In the genomic region with DNA sequence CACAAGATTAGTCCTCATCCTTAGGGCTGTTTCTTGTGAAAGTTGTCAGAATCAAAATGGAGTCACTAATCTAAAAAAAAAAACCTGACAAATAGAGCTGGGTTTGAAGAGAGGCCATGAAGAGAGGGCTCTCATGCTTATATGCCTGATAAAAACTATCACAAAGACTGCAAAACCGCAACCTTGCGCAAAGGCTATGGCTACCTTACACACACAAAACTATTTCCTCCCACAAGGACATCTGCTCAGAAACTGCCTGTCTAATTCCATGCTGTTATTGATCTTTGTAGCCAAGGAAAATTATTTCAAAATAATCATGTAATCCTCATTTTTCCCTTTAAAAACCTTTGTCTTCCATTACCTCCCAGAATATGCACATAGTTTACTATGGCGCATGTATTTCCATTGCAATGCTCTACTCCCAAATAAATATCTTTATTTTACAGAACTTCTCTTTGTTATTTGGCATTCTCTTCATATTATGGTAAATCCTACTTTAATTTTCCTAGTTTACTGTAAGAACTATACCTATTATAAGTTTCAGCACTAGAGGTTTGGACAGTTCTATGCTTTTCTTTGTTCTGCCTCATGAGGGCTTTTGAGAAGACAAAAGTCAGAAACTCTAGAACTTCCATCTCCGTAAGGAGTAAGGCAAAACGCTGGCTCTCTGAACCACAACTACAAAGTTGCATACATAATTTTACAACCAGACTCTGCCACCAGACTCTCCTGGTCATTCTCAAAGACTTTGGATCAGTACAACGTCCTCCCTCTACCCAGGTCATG, we compare ENCODE assay signal across 11 cellular contexts. TPM values are rescaled to one million over a fixed set of nuclear protein-coding genes. Genes with fewer than 3 reads are reported as not detected.
DNase-seq lines count a peak whose midpoint lies in the region; ATAC-seq, FAIRE-seq and TF ChIP-seq lines count a peak whose summit lies in the region.
"Had no signal": no experiment of that assay in that cellular context is flagged by ENCODE, and none has a peak within 500 bp of the region (broad histone marks: within the 10 kb centered on the region; RNA-seq: fewer than 3 reads in every experiment).

No MANE protein-coding gene starts in this region.

- RAD21 ChIA-PET in GM12878 (lab: Charles Lee; ENCODE audit: unreplicated experiment) = no interaction called here

- no peak overlapping the region for H4K8ac ChIP-seq in mesenchymal stem cell (ENCODE audit: low read length)

- H3K27me3 ChIP-seq in GM23248 (replicated peaks; ENCODE audit: insufficient read depth) = peaks cover 6% of the 10 kb centered on the region
- H3K27me3 ChIP-seq in GM12878 (replicated peaks in 1 of 2; ENCODE audit: control insufficient read depth in 2 of 2, insufficient read depth in 2 of 2, low read length in 1 of 2) = no peaks in the 10 kb centered on the region; a peak in 1 of 4 replicates
- peaks cover 29 to 57% of the 10 kb centered on the region in 2 experiments for H3K27me3 ChIP-seq in mesenchymal stem cell (ENCODE audit: control insufficient read depth in 1 of 2, insufficient read depth in 1 of 2, low read length in 2 of 2)
- H3K27me3 ChIP-seq: uterus had no signal

- H3K79me2 ChIP-seq in GM23248 (ENCODE audit: insufficient read depth) = no peaks in the 10 kb centered on the region
- H3K79me2 ChIP-seq in GM12878 (ENCODE audit: control insufficient read depth, insufficient read depth, low read length) = no peaks in the 10 kb centered on the region

- H3K9ac ChIP-seq in GM23248 = no peak overlapping the region
- no peak overlapping the region for H3K9ac ChIP-seq in GM12878 (ENCODE audit: control insufficient read depth, insufficient read depth, low read length)
- H3K9ac ChIP-seq in mesenchymal stem cell (ENCODE audit: low read length) = no peak overlapping the region

- CTCF ChIA-PET in GM12878 (lab: Yijun Ruan, JAX) = no interaction called here

- SMC1A ChIA-PET in GM12878 (lab: Charles Lee; ENCODE audit: uncharacterized antibody, unreplicated experiment) = no interaction called here

- no peak for TF ChIP-seq EP300 in GM12878 (IDR thresholded peaks at IDR 0.05; ENCODE audit: borderline replicate concordance in 1 of 2, control insufficient read depth in 1 of 2, low read depth in 2 of 2, low read length in 2 of 2)

- no peak overlapping the region for H4K91ac ChIP-seq in mesenchymal stem cell (ENCODE audit: low read length)

- H3K4me3 ChIP-seq in GM23248 (no peak overlapping the region), GM12878 (no peak overlapping the region), mesenchymal stem cell (ENCODE audit: insufficient read depth in 1 of 2, low read depth in 1 of 2, low read length in 2 of 2) (no peak overlapping the region)
- H3K4me3 ChIP-seq: uterus had no signal

- no peak overlapping the region for H2BK120ac ChIP-seq in mesenchymal stem cell (ENCODE audit: low read depth, low read length)

- TF ChIP-seq RAD21 in GM12878 (IDR thresholded peaks at IDR 0.05; ENCODE audit: insufficient read depth, low read depth, low read length) = no peak

- H3K4me1 ChIP-seq in GM23248 (ENCODE audit: insufficient read depth) (no peaks in the 10 kb centered on the region), GM12878 (ENCODE audit: control insufficient read depth, insufficient read depth, low read length) (no peaks in the 10 kb centered on the region), mesenchymal stem cell (ENCODE audit: control insufficient read depth, insufficient read depth, low read depth, low read length) (no peaks in the 10 kb centered on the region)
- H3K4me1 ChIP-seq: uterus had no signal

- H3K4ac ChIP-seq in mesenchymal stem cell (ENCODE audit: low read depth in 1 of 2, low read length in 2 of 2) = no peak overlapping the region

- no peaks in the 10 kb centered on the region for H3K79me1 ChIP-seq in mesenchymal stem cell (replicated peaks; ENCODE audit: low read length, poor library complexity, severe bottlenecking)

- H2BK12ac ChIP-seq in mesenchymal stem cell (ENCODE audit: low read length in 2 of 2) = no peak overlapping the region

- no peak overlapping the region for H2BK5ac ChIP-seq in mesenchymal stem cell (ENCODE audit: low read depth, low read length, poor library complexity, severe bottlenecking)

- no peak overlapping the region for H3K4me3 Mint-ChIP-seq in activated T-helper 17 cell treated with anti-CD3 and anti-CD28 coated beads, Interleukin-2, amount 50 U/mL, for 72 hours

- H2AFZ ChIP-seq in GM23248 (no peak overlapping the region), GM12878 (ENCODE audit: control insufficient read depth, low read depth, low read length) (no peak overlapping the region), mesenchymal stem cell (ENCODE audit: low read depth, low read length) (no peak overlapping the region)

- no peak overlapping the region for H3K4me2 ChIP-seq in GM23248 (ENCODE audit: unreplicated experiment)
- no peak overlapping the region for H3K4me2 ChIP-seq in GM12878 (ENCODE audit: control insufficient read depth, insufficient read depth)
- no peak overlapping the region for H3K4me2 ChIP-seq in mesenchymal stem cell (ENCODE audit: low read length, poor library complexity, severe bottlenecking)

- H3K14ac ChIP-seq in mesenchymal stem cell (ENCODE audit: low read length in 2 of 2) = no peak overlapping the region

- no peak overlapping the region for H3K23ac ChIP-seq in mesenchymal stem cell (ENCODE audit: low read length in 2 of 2)

- in situ Hi-C loops in GM23248 (cut with MboI) (no loop called here), GM12878 (cut with MboI) (no loop called here)

- intact Hi-C loops in GM12878 (cut with micrococcal nuclease; ENCODE audit: unreplicated experiment) (no loop called here), posterior vena cava (cut with DNase I) (no loop called here)

- no peak overlapping the region for H3K18ac ChIP-seq in mesenchymal stem cell (ENCODE audit: low read depth in 1 of 2, low read length in 2 of 2)

- H3K36me3 ChIP-seq in GM23248 (ENCODE audit: low read depth) (no peaks in the 10 kb centered on the region), GM12878 (ENCODE audit: control insufficient read depth in 2 of 2, insufficient read depth in 2 of 2, low read length in 1 of 2) (no peaks in the 10 kb centered on the region), mesenchymal stem cell (ENCODE audit: control insufficient read depth in 1 of 2, insufficient read depth in 2 of 2, low read depth in 1 of 2, low read length in 2 of 2) (no peaks in the 10 kb centered on the region)
- H3K36me3 ChIP-seq: uterus had no signal

- no peak overlapping the region for H2BK15ac ChIP-seq in mesenchymal stem cell (ENCODE audit: low read depth, poor library complexity, severe bottlenecking)

- H3K9me3 Mint-ChIP-seq in activated T-helper 17 cell treated with anti-CD3 and anti-CD28 coated beads, Interleukin-2, amount 50 U/mL, for 72 hours = no peaks in the 10 kb centered on the region

- POLR2A ChIA-PET in GM12878 (lab: Charles Lee) = no interaction called here

- 57% methylated on average over 6 of the region's 6 CpGs for WGBS in GM23248 (ENCODE audit: low coverage in 1 of 2, low lambda C conversion rate in 2 of 2, missing lambda C conversion rate in 2 of 2), 2 experiments
- 51% methylated on average over 6 of the region's 6 CpGs for WGBS in GM12878 (ENCODE audit: insufficient coverage, insufficient replicate concordance, low lambda C conversion rate, missing lambda C conversion rate)
- 71% methylated on average over 6 of the region's 6 CpGs for WGBS in mesenchymal stem cell

- H4K20me1 ChIP-seq in GM23248 (ENCODE audit: insufficient read depth) = no peaks in the 10 kb centered on the region
- no peaks in the 10 kb centered on the region for H4K20me1 ChIP-seq in GM12878 (ENCODE audit: control insufficient read depth, insufficient read depth)

- DNase-seq in GM23248 (peak; percentile 55), MV-4-11 (lab: John Stamatoyannopoulos, UW) (peak; percentile 81), GM12878 (ENCODE audit: low read depth, low spot score) (no peak), mesenchymal stem cell (peak; percentile 34), posterior vena cava (ENCODE audit: low spot score) (no peak), T-helper 9 cell (no peak)
- DNase-seq: NCI-H510A treated with DMSO at 0.1 percent for 48 hours, SW 1271, uterus had no signal

- no peaks in the 10 kb centered on the region for H3K4me1 Mint-ChIP-seq in activated T-helper 17 cell treated with anti-CD3 and anti-CD28 coated beads, Interleukin-2, amount 50 U/mL, for 72 hours

- H3K36me3 Mint-ChIP-seq in activated T-helper 17 cell treated with anti-CD3 and anti-CD28 coated beads, Interleukin-2, amount 50 U/mL, for 72 hours (ENCODE audit: low read depth) = no peaks in the 10 kb centered on the region

- peaks cover 47% of the 10 kb centered on the region for H3K27me3 Mint-ChIP-seq in activated T-helper 17 cell treated with anti-CD3 and anti-CD28 coated beads, Interleukin-2, amount 50 U/mL, for 72 hours

- no peak for TF ChIP-seq POLR2A in GM12878 (IDR thresholded peaks at IDR 0.05; ENCODE audit: low read depth, low read length)

- BruUV-seq in GM12878 (replicated peaks; lab: Mats Ljungman, UMichigan) = no TSS peak

- no peak for TF ChIP-seq CTCF in GM12878 (IDR thresholded peaks at IDR 0.05 in 2 of 3, conservative IDR thresholded peaks at IDR 0.05 in 1 of 3; ENCODE audit: control insufficient read depth in 2 of 3, extremely low read depth in 1 of 3, insufficient read depth in 1 of 3, low read depth in 3 of 3, low read length in 3 of 3)

- no peak for FAIRE-seq in GM12878 (lab: Jason Lieb, UNC)

- no peak overlapping the region for H3K27ac Mint-ChIP-seq in activated T-helper 17 cell treated with anti-CD3 and anti-CD28 coated beads, Interleukin-2, amount 50 U/mL, for 72 hours

- no peak overlapping the region for H2AK5ac ChIP-seq in mesenchymal stem cell (ENCODE audit: low read length, severe bottlenecking)

- H3K9me2 ChIP-seq in GM23248 (ENCODE audit: insufficient read depth) = no peaks in the 10 kb centered on the region

- ATAC-seq in GM12878 = no peak
- ATAC-seq in activated T-helper 17 cell treated with anti-CD3 and anti-CD28 coated beads, Interleukin-2, amount 50 U/mL, for 72 hours (replicated peaks) = no peak

- no peaks in the 10 kb centered on the region for H3K9me3 ChIP-seq in GM23248 (ENCODE audit: low read depth)
- no peaks in the 10 kb centered on the region for H3K9me3 ChIP-seq in GM12878 (replicated peaks; ENCODE audit: control insufficient read depth, insufficient read depth, low read length)
- H3K9me3 ChIP-seq in mesenchymal stem cell (ENCODE audit: control insufficient read depth, low read length) = no peaks in the 10 kb centered on the region
- H3K9me3 ChIP-seq: uterus had no signal

- H3F3A ChIP-seq in GM23248 (ENCODE audit: insufficient read depth) = no peaks in the 10 kb centered on the region

- no peak overlapping the region for H3K27ac ChIP-seq in GM23248
- H3K27ac ChIP-seq in GM12878 (ENCODE audit: control insufficient read depth, insufficient read depth) = no peak overlapping the region
- no peak overlapping the region for H3K27ac ChIP-seq in mesenchymal stem cell (ENCODE audit: low read length, poor library complexity, severe bottlenecking)
- H3K27ac ChIP-seq: uterus had no signal

RNA-seq across cellular contexts. Expression of gene DPYSL5, which starts 9.6 kb away (rescaled TPM):
- not detected in 2 replicates for total RNA-seq in GM23248 (2014; rRNA removed; shearing (Covaris generic))
- polyA plus RNA-seq in GM23248 (2016; fragmentation: Nextera tagmentation; extraction: Ambion mirVana) (not detected in 2 replicates), GM12878 (2011; rRNA removed) (not detected in 2 replicates), GM12878 (2014; fragmentation: Illumina TruSeq; extraction: Trizol) (not detected in 2 replicates), GM12878 (2014; fragmentation: Nextera tagmentation; extraction: Ambion mirVana) (not detected), GM12878 (2014; rRNA removed) (not detected in 2 replicates), GM12878 (2016; fragmentation: Nextera tagmentation; extraction: Ambion mirVana) (not detected)
- not detected in 2 replicates for total RNA-seq in GM12878 (2013; cell fraction: nucleolus; rRNA removed)
- total RNA-seq in GM12878 (2014; rRNA removed) (not detected in 2 replicates), GM12878 (2014; rRNA removed; fragmentation: Illumina TruSeq; extraction: Trizol) (not detected in 2 replicates), GM12878 (2021) (not detected in 2 replicates), posterior vena cava (not detected)
- not detected for polyA plus RNA-seq in GM12878 (2011; ENCODE audit: low read depth)
- polyA plus RNA-seq in GM12878 (2011; cell fraction: cytosol; rRNA removed) = 0.03 TPM in 1 of 2 replicates, not detected in the other
- not detected in 2 replicates for polyA plus RNA-seq in GM12878 (2011; cell fraction: nucleus; rRNA removed)
- not detected in 2 replicates for polyA plus RNA-seq in GM12878 (2012)
- 0.37 TPM in 1 of 2 replicates, not detected in the other for polyA minus RNA-seq in GM12878 (2011; rRNA and poly(A)+ RNA removed)
- polyA minus RNA-seq in GM12878 (2011; cell fraction: cytosol; rRNA and poly(A)+ RNA removed) = not detected in 2 replicates
- not detected in 2 replicates for polyA minus RNA-seq in GM12878 (2011; cell fraction: nucleus; rRNA and poly(A)+ RNA removed)
- polyA plus RNA-seq in mesenchymal stem cell (2013, experiment 1 of 2) = not detected
- not detected for polyA plus RNA-seq in mesenchymal stem cell (2013, experiment 2 of 2)
- total RNA-seq in activated T-helper 17 cell treated with anti-CD3 and anti-CD28 coated beads, Interleukin-2, amount 50 U/mL, for 72 hours = not detected
- total RNA-seq: activated CD8-positive, alpha-beta memory T cell treated with anti-CD3 and anti-CD28 coated beads for 36 hours had no signal

RNA-seq across cellular contexts. Expression of gene CENPA, which starts 52.5 kb away (rescaled TPM):
- 5.7 and 8.1 TPM in 2 replicates for total RNA-seq in GM23248 (2014; rRNA removed; shearing (Covaris generic))
- polyA plus RNA-seq in GM23248 (2016; fragmentation: Nextera tagmentation; extraction: Ambion mirVana) (9.1 and 12.1 TPM in 2 replicates), GM12878 (2011; rRNA removed) (42.7 and 46.5 TPM in 2 replicates), GM12878 (2014; fragmentation: Illumina TruSeq; extraction: Trizol) (35.9 and 39.0 TPM in 2 replicates), GM12878 (2014; fragmentation: Nextera tagmentation; extraction: Ambion mirVana) (10 to 100 TPM in 1 of 2 experiments, 1 to 10 TPM in 1; 8.1 to 19.0 TPM), GM12878 (2014; rRNA removed) (38.7 and 40.4 TPM in 2 replicates), GM12878 (2016; fragmentation: Nextera tagmentation; extraction: Ambion mirVana) (10 to 100 TPM; 52.5 to 66.6 TPM)
- total RNA-seq in GM12878 (2013; cell fraction: nucleolus; rRNA removed) = 5.4 and 6.9 TPM in 2 replicates
- total RNA-seq in GM12878 (2014; rRNA removed) (32.4 and 33.7 TPM in 2 replicates), GM12878 (2014; rRNA removed; fragmentation: Illumina TruSeq; extraction: Trizol) (34.4 and 36.0 TPM in 2 replicates), GM12878 (2021) (32.1 and 33.7 TPM in 2 replicates), posterior vena cava (1 to 10 TPM in 1 of 2 donors, not detected in 1; 1.2 TPM)
- 9.0 TPM for polyA plus RNA-seq in GM12878 (2011; ENCODE audit: low read depth)
- polyA plus RNA-seq in GM12878 (2011; cell fraction: cytosol; rRNA removed) = 47.4 and 49.4 TPM in 2 replicates
- polyA plus RNA-seq in GM12878 (2011; cell fraction: nucleus; rRNA removed) = 17.5 and 24.4 TPM in 2 replicates
- polyA plus RNA-seq in GM12878 (2012) = 12.7 and 14.6 TPM in 2 replicates
- polyA minus RNA-seq in GM12878 (2011; rRNA and poly(A)+ RNA removed) = 20.3 and 36.9 TPM in 2 replicates
- 12.4 and 13.8 TPM in 2 replicates for polyA minus RNA-seq in GM12878 (2011; cell fraction: cytosol; rRNA and poly(A)+ RNA removed)
- 4.8 and 8.7 TPM in 2 replicates for polyA minus RNA-seq in GM12878 (2011; cell fraction: nucleus; rRNA and poly(A)+ RNA removed)
- 3.5 TPM for polyA plus RNA-seq in mesenchymal stem cell (2013, experiment 1 of 2)
- polyA plus RNA-seq in mesenchymal stem cell (2013, experiment 2 of 2) = 3.1 TPM
- total RNA-seq in activated T-helper 17 cell treated with anti-CD3 and anti-CD28 coated beads, Interleukin-2, amount 50 U/mL, for 72 hours = 10 to 100 TPM; 24.3 to 36.1 TPM

Comparison
In these comparisons a context has a peak if more than half of its experiments do, and no peak if none do; other contexts are left out.
1. DNase-seq: peak in GM23248 (single experiment), MV-4-11 (single experiment) and mesenchymal stem cell (single experiment); none in GM12878 (single experiment), posterior vena cava (single experiment) and T-helper 9 cell (single experiment).